Comparison of ENCODE assay signal across 9 cellular contexts in genomic region chr1:156625436-156626078, GRCh38. TPM values are rescaled to one million over a fixed set of nuclear protein-coding genes. Genes with fewer than 3 reads are reported as not detected.
DNase-seq lines count a peak whose midpoint lies in the region; ATAC-seq and TF ChIP-seq lines count a peak whose summit lies in the region.
"Had no signal": no experiment of that assay in that cellular context is flagged by ENCODE, and none has a peak within 500 bp of the region (broad histone marks: within the 10 kb centered on the region; RNA-seq: fewer than 3 reads in every experiment).

No MANE protein-coding gene starts in this region.

- no peak overlapping the region for H3K27ac Mint-ChIP-seq in Caco-2 (ENCODE audit: unreplicated experiment)

- H3K36me3 ChIP-seq in Caco-2 (ENCODE audit: control insufficient read depth, insufficient read depth, low read length), result no peaks in the 10 kb centered on the region
- no peaks in the 10 kb centered on the region for H3K36me3 ChIP-seq in left lung

- peak overlapping the region; percentile 64 for H3K4me3 Mint-ChIP-seq in Caco-2 (ENCODE audit: unreplicated experiment)

- POLR2A ChIA-PET in Caco-2 (lab: Charles Lee), result interaction anchor here (0.6 kb wide), 1 partner anchor 39 kb away, joined by 3 read pairs; no protein-coding TSS in a partner anchor

- peak; percentile 74 for ATAC-seq in left lung
- ATAC-seq in GM18511 (IDR thresholded peaks at IDR 0.05; ENCODE audit: unreplicated experiment), result no peak
- no peak for ATAC-seq in GM21717 (IDR thresholded peaks at IDR 0.05; ENCODE audit: unreplicated experiment)

- CTCF ChIA-PET in Caco-2 (lab: Charles Lee), result interaction anchor here (1.0 to 2.5 kb wide), 4 partner anchors 23 to 64 kb away, joined by 3 to 19 read pairs (median 16); partner anchors contain the start of gene NES

- H3K36me3 Mint-ChIP-seq in Caco-2 (ENCODE audit: insufficient read depth, unreplicated experiment), result no peaks in the 10 kb centered on the region

- no TSS peak for BruUV-seq in Caco-2 (replicated peaks; lab: Mats Ljungman, UMichigan)

- H3K4me1 ChIP-seq in Caco-2 (peaks cover 13% of the 10 kb centered on the region), left lung (peaks cover 17 to 24% of the 10 kb centered on the region in 2 donors)

- intact Hi-C loops in Caco-2 (cut with micrococcal nuclease; ENCODE audit: unreplicated experiment) (no loop called here), left lung (cut with DNase I) (no loop called here)

- no peak overlapping the region for H3K27ac ChIP-seq in left lung

- H3K4me1 Mint-ChIP-seq in Caco-2 (ENCODE audit: low read depth, unreplicated experiment), result peaks cover 17% of the 10 kb centered on the region

- H3K27me3 Mint-ChIP-seq in Caco-2 (ENCODE audit: insufficient read depth, unreplicated experiment), result peaks cover 21% of the 10 kb centered on the region

- H3K9me3 ChIP-seq in Caco-2, result no peaks in the 10 kb centered on the region
- no peaks in the 10 kb centered on the region for H3K9me3 ChIP-seq in left lung

- TF ChIP-seq CTCF in Caco-2 (IDR thresholded peaks at IDR 0.05; ENCODE audit: insufficient read depth in 1 of 2, low read depth in 1 of 2, low read length in 1 of 2, severe bottlenecking in 1 of 2, unreplicated experiment in 1 of 2) (peak; percentile 74 to 75), LNCaP clone FGC (IDR thresholded peaks at IDR 0.05; ENCODE audit: control insufficient read depth, extremely low read depth, insufficient read depth) (peak; percentile 74), left lung (IDR thresholded peaks at IDR 0.05) (peak; percentile 62 to 78)

- H3K27me3 ChIP-seq in Caco-2 (replicated peaks; ENCODE audit: control insufficient read depth, insufficient read depth, low read length), result peaks cover 1% of the 10 kb centered on the region; the same call in 1 of the 2 replicates
- H3K27me3 ChIP-seq in left lung, result peaks cover 42 to 100% of the 10 kb centered on the region in 2 donors

- DNase-seq in Caco-2 (peak; percentile 50 to 62), LNCaP clone FGC (ENCODE audit: low read depth) (no peak), cerebellum (ENCODE audit: low spot score) (peak; percentile 69), left lung (peak in 1 of 2 donors; percentile 84)
- DNase-seq in activated CD4-positive, alpha-beta T cell treated with anti-CD3 and anti-CD28 coated beads for 24 hours (ENCODE audit: low read depth in 2 of 2), result peak; percentile 54 to 62
- peak; percentile 48 to 55 (median 51) for DNase-seq in stimulated activated CD4-positive, alpha-beta T cell treated with anti-CD3 and anti-CD28 coated beads, TNF-alpha, amount 100 ng/mL, for 4 hours (ENCODE audit: low read depth in 3 of 3)

- H3K4me3 ChIP-seq in Caco-2 (ENCODE audit: low read depth, low read length) (peak overlapping the region; percentile 28), LNCaP clone FGC (ENCODE audit: low read depth, low read length) (no peak overlapping the region), left lung (peak overlapping the region in 1 of 2 donors; percentile 26)

- no peaks in the 10 kb centered on the region for H3K9me3 Mint-ChIP-seq in Caco-2 (ENCODE audit: unreplicated experiment)

RNA-seq across cellular contexts. Expression of gene HAPLN2, which starts 6.3 kb away (rescaled TPM):
- total RNA-seq in Caco-2 (2022), result not detected in 2 replicates
- 1.3 TPM for total RNA-seq in cerebellum
- total RNA-seq in left lung, result under 1 TPM in 1 of 2 donors, not detected in 1; 0.18 TPM
- total RNA-seq: T-helper 2 cell treated with Interferon-gamma antibody and Interleukin-4, amounts not matched to agents 100 ng/mL and 5 ng/mL, for 36 hours had no signal

RNA-seq across cellular contexts. Expression of gene BCAN, which starts 16.4 kb away (rescaled TPM):
- not detected in 2 replicates for total RNA-seq in Caco-2 (2022)
- 106 TPM for total RNA-seq in cerebellum
- total RNA-seq in left lung, result under 1 TPM; 0.34 to 0.35 TPM
- total RNA-seq: T-helper 2 cell treated with Interferon-gamma antibody and Interleukin-4, amounts not matched to agents 100 ng/mL and 5 ng/mL, for 36 hours had no signal

RNA-seq across cellular contexts. Expression of gene GPATCH4, which starts 24.3 kb away (rescaled TPM):
- total RNA-seq in Caco-2 (2022) (52.5 and 53.5 TPM in 2 replicates), cerebellum (10.1 TPM), left lung (10 to 100 TPM; 16.1 to 29.1 TPM)

RNA-seq across cellular contexts. Expression of gene NAXE, which starts 34.0 kb away (rescaled TPM):
- total RNA-seq in Caco-2 (2022) (99.8 and 105 TPM in 2 replicates), cerebellum (28.3 TPM), left lung (10 to 100 TPM; 77.6 to 81.6 TPM)

RNA-seq across cellular contexts. Expression of gene TTC24, which starts 46.0 kb away (rescaled TPM):
- not detected in 2 replicates for total RNA-seq in Caco-2 (2022)
- not detected for total RNA-seq in cerebellum
- not detected for total RNA-seq in left lung

Comparison
In these comparisons a context has a peak if more than half of its experiments do, and no peak if none do; other contexts are left out.
1. RNA of gene BCAN, which starts 16.4 kb away (total RNA-seq): 106 TPM in cerebellum (single experiment); 0.34 to 0.35 TPM in left lung and not detected in Caco-2; every median in the first group is over 10 times any median in the second.
2. Peak in every context shown above with its lines, with median percentiles within 50 percentile points of each other: CTCF ChIP-seq.